ENCODE assay signal across 1 cellular context in genomic region chr14:89771251-89771650, GRCh38.
TF ChIP-seq lines count a peak whose summit lies in the region.

No MANE protein-coding gene starts in this region.

TF ChIP-seq in IMR-90, 13 proteins besides CTCF, POLR2A, EP300 and RAD21 (continued from another document):
- TF ChIP-seq FOS (IDR thresholded peaks at IDR 0.05; ENCODE audit: low read depth, low read length) (peak; percentile 40; the same call in 1 of the 2 replicates), MAZ (IDR thresholded peaks at IDR 0.05; ENCODE audit: borderline replicate concordance, low read depth, low read length) (no peak), CHD1 (IDR thresholded peaks at IDR 0.05; ENCODE audit: low read depth, low read length) (no peak), SMC3 (IDR thresholded peaks at IDR 0.05; ENCODE audit: low read depth, low read length) (0 out of 2 replicates have a peak, but pooled peaks have one; percentile 3), ELK1 (IDR thresholded peaks at IDR 0.05; ENCODE audit: borderline replicate concordance, low read depth, low read length) (no peak), BHLHE40 (IDR thresholded peaks at IDR 0.05; ENCODE audit: low read depth, low read length) (no peak), RFX5 (IDR thresholded peaks at IDR 0.05; ENCODE audit: low read depth, low read length) (no peak), USF2 (IDR thresholded peaks at IDR 0.05; ENCODE audit: low read depth, low read length) (no peak), CEBPB (IDR thresholded peaks at IDR 0.05; ENCODE audit: low read depth, low read length) (no peak), NFE2L2 (IDR thresholded peaks at IDR 0.05; ENCODE audit: low read depth, low read length) (no peak), MAFK (IDR thresholded peaks at IDR 0.05; ENCODE audit: low read depth, low read length) (no peak)
TF ChIP-seq in IMR-90: peak in this region for 3.
